ENCODE assay signal across 22 cellular contexts in genomic region chr12:50554651-50555050, GRCh38. TPM values are rescaled to one million over a fixed set of nuclear protein-coding genes. Genes with fewer than 3 reads are reported as not detected.
DNase-seq lines count a peak whose midpoint lies in the region; ATAC-seq lines count a peak whose summit lies in the region.
"Had no signal": no experiment of that assay in that cellular context is flagged by ENCODE, and none has a peak within 500 bp of the region (broad histone marks: within the 10 kb centered on the region; RNA-seq: fewer than 3 reads in every experiment).

No MANE protein-coding gene starts in this region.

- no peak overlapping the region for H3K27ac ChIP-seq in trophoblast cell (ENCODE audit: low read depth, low read length)
- H3K27ac ChIP-seq: BLaER1, HL-60 had no signal

- no peaks in the 10 kb centered on the region for H3K9me3 ChIP-seq in trophoblast cell (ENCODE audit: insufficient read depth, low read depth, low read length)

- H3K9ac ChIP-seq in trophoblast cell (ENCODE audit: low read length), result no peak overlapping the region
- H3K9ac ChIP-seq: BLaER1 had no signal

- H2BK5ac ChIP-seq in trophoblast cell (ENCODE audit: low read depth, low read length, poor library complexity), result no peak overlapping the region

- H3K4me1 ChIP-seq in trophoblast cell (ENCODE audit: control insufficient read depth in 1 of 2, insufficient read depth in 2 of 2, low read length in 2 of 2), result peaks cover 7% of the 10 kb centered on the region in 2 experiments
- H3K4me1 ChIP-seq: BLaER1 had no signal

- intact Hi-C loops in activated CD4-positive, alpha-beta memory T cell treated with anti-CD3 and anti-CD28 coated beads for 36 hours (cut with micrococcal nuclease), result loop anchor here (1.0 to 5.0 kb wide), 5 partner anchors 12 to 66 kb away; no protein-coding TSS in a partner anchor

- H3K14ac ChIP-seq in trophoblast cell (ENCODE audit: low read length), result no peak overlapping the region

- peaks cover 16% of the 10 kb centered on the region for H3K79me2 ChIP-seq in trophoblast cell (ENCODE audit: control insufficient read depth, insufficient read depth, low read length, poor library complexity)

- H2AK5ac ChIP-seq in trophoblast cell (ENCODE audit: low read length), result no peak overlapping the region

- H2AFZ ChIP-seq in trophoblast cell (ENCODE audit: insufficient read depth, low read length, poor library complexity), result no peak overlapping the region

- H4K8ac ChIP-seq in trophoblast cell (ENCODE audit: low read depth, low read length), result no peak overlapping the region

- peaks cover 2% of the 10 kb centered on the region for H3K79me1 ChIP-seq in trophoblast cell (ENCODE audit: low read length)

- peaks cover 60% of the 10 kb centered on the region for H3K4me1 Mint-ChIP-seq in activated CD4-positive, alpha-beta memory T cell treated with anti-CD3 and anti-CD28 coated beads for 36 hours (ENCODE audit: low read depth)
- H3K4me1 Mint-ChIP-seq in activated CD4-positive, alpha-beta memory T cell treated with anti-CD3 and anti-CD28 coated beads, Interleukin-2, amount 10 ng/mL, durations not matched to agents 7 days and 5 days, result peaks cover 14% of the 10 kb centered on the region
- H3K4me1 Mint-ChIP-seq in activated naive CD8-positive, alpha-beta T cell (ENCODE audit: low read depth), result peaks cover 63% of the 10 kb centered on the region

- H3K9me3 Mint-ChIP-seq in activated CD4-positive, alpha-beta memory T cell treated with anti-CD3 and anti-CD28 coated beads for 36 hours, result no peaks in the 10 kb centered on the region
- H3K9me3 Mint-ChIP-seq in activated CD4-positive, alpha-beta memory T cell treated with anti-CD3 and anti-CD28 coated beads, Interleukin-2, amount 10 ng/mL, durations not matched to agents 7 days and 5 days, result peaks cover 3% of the 10 kb centered on the region
- no peaks in the 10 kb centered on the region for H3K9me3 Mint-ChIP-seq in activated naive CD4-positive, alpha-beta T cell treated with anti-CD3 and anti-CD28 coated beads, Interleukin-2, amount 50 U/mL, for 72 hours
- no peaks in the 10 kb centered on the region for H3K9me3 Mint-ChIP-seq in activated naive CD8-positive, alpha-beta T cell (ENCODE audit: low read depth)
- H3K9me3 Mint-ChIP-seq: IgD-negative memory B cell had no signal

- H3K27me3 Mint-ChIP-seq in activated CD4-positive, alpha-beta memory T cell treated with anti-CD3 and anti-CD28 coated beads for 36 hours, result no peaks in the 10 kb centered on the region
- no peaks in the 10 kb centered on the region for H3K27me3 Mint-ChIP-seq in activated CD4-positive, alpha-beta memory T cell treated with anti-CD3 and anti-CD28 coated beads, Interleukin-2, amount 10 ng/mL, durations not matched to agents 7 days and 5 days
- H3K27me3 Mint-ChIP-seq in activated naive CD8-positive, alpha-beta T cell, result no peaks in the 10 kb centered on the region
- H3K27me3 Mint-ChIP-seq: CD4-positive, CD25-positive, alpha-beta regulatory T cell; IgD-negative memory B cell had no signal

- H2BK12ac ChIP-seq in trophoblast cell (ENCODE audit: low read length), result no peak overlapping the region

- H4K12ac ChIP-seq in trophoblast cell (ENCODE audit: low read depth, low read length), result no peak overlapping the region

- H3K27ac Mint-ChIP-seq in activated CD4-positive, alpha-beta memory T cell treated with anti-CD3 and anti-CD28 coated beads for 36 hours, result peak overlapping the region; percentile 61
- H3K27ac Mint-ChIP-seq in activated CD4-positive, alpha-beta memory T cell treated with anti-CD3 and anti-CD28 coated beads, Interleukin-2, amount 10 ng/mL, durations not matched to agents 7 days and 5 days, result no peak overlapping the region
- H3K27ac Mint-ChIP-seq in activated naive CD4-positive, alpha-beta T cell treated with anti-CD3 and anti-CD28 coated beads, Interleukin-2, amount 50 U/mL, for 72 hours, result peak overlapping the region; percentile 92 to 98
- H3K27ac Mint-ChIP-seq in activated naive CD8-positive, alpha-beta T cell, result peak overlapping the region; percentile 98

- H3K36me3 Mint-ChIP-seq in activated CD4-positive, alpha-beta memory T cell treated with anti-CD3 and anti-CD28 coated beads for 36 hours, result peaks cover 4% of the 10 kb centered on the region
- peaks cover 14% of the 10 kb centered on the region for H3K36me3 Mint-ChIP-seq in activated CD4-positive, alpha-beta memory T cell treated with anti-CD3 and anti-CD28 coated beads, Interleukin-2, amount 10 ng/mL, durations not matched to agents 7 days and 5 days (ENCODE audit: low read depth)
- H3K36me3 Mint-ChIP-seq in activated naive CD4-positive, alpha-beta T cell treated with anti-CD3 and anti-CD28 coated beads, Interleukin-2, amount 50 U/mL, for 72 hours, result peaks cover 8 to 39% of the 10 kb centered on the region in 2 donors
- H3K36me3 Mint-ChIP-seq in activated naive CD8-positive, alpha-beta T cell, result peaks cover 16% of the 10 kb centered on the region

- ATAC-seq in activated naive CD4-positive, alpha-beta T cell treated with anti-CD3 and anti-CD28 coated beads, Interleukin-2, amount 50 U/mL, for 72 hours, result no peak

- peak overlapping the region; percentile 47 for H3K4ac ChIP-seq in trophoblast cell (ENCODE audit: low read depth, low read length)

- H3K4me2 ChIP-seq in trophoblast cell (ENCODE audit: low read length), result no peak overlapping the region
- H3K4me2 ChIP-seq: BLaER1 had no signal

- CTCF ChIA-PET in activated CD4-positive, alpha-beta memory T cell treated with anti-CD3 and anti-CD28 coated beads for 36 hours (lab: Charles Lee), result interaction anchor here (1.7 kb wide), 1 partner anchor 84 kb away, joined by 5 read pairs; no protein-coding TSS in a partner anchor
- CTCF ChIA-PET in activated CD4-positive, alpha-beta memory T cell treated with anti-CD3 and anti-CD28 coated beads, Interleukin-2, amount 10 ng/mL, durations not matched to agents 7 days and 5 days (lab: Charles Lee), result no interaction called here

- no peaks in the 10 kb centered on the region for H3K27me3 ChIP-seq in trophoblast cell (ENCODE audit: insufficient read depth, low read length)
- H3K27me3 ChIP-seq: BLaER1 had no signal

- no peak overlapping the region for H4K91ac ChIP-seq in trophoblast cell (ENCODE audit: low read depth, low read length)

- H3K23ac ChIP-seq in trophoblast cell (ENCODE audit: low read length), result no peak overlapping the region

- H2BK120ac ChIP-seq in trophoblast cell (ENCODE audit: insufficient read depth, low read length, poor library complexity), result no peak overlapping the region

- DNase-seq in activated CD4-positive, alpha-beta memory T cell treated with anti-CD3 and anti-CD28 coated beads for 36 hours, result no peak
- no peak for DNase-seq in activated CD4-positive, alpha-beta memory T cell treated with anti-CD3 and anti-CD28 coated beads, Interleukin-2, amount 10 ng/mL, durations not matched to agents 7 days and 5 days
- no peak for DNase-seq in activated naive CD4-positive, alpha-beta T cell treated with anti-CD3 and anti-CD28 coated beads, Interleukin-2, amount 50 U/mL, for 72 hours (ENCODE audit: low spot score in 2 of 2)
- no peak for DNase-seq in activated naive CD4-positive, alpha-beta T cell treated with Interleukin-2 at 50 U/mL for 16 hours
- DNase-seq in trophoblast cell (peak; percentile 52 to 73), SW 1271 (lab: John Stamatoyannopoulos, UW) (no peak)
- no peak for DNase-seq in stimulated activated CD4-positive, alpha-beta T cell treated with anti-CD3 and anti-CD28 coated beads, Interleukin-15, amount 100 ng/mL, for 24 hours
- DNase-seq: CD4-positive, CD25-positive, alpha-beta regulatory T cell; DMS153; DND-41; NCI-H1048; NCI-H1417; NCI-H1694; NCI-H2029 treated with DMSO at 0.1 percent for 48 hours; NCI-H2227 treated with DMSO at 0.1 percent for 48 hours; NCI-H526 treated with DMSO at 0.1 percent for 48 hours; Right ventricle myocardium superior; RPMI8226 had no signal

- no peak overlapping the region for H3K4me3 Mint-ChIP-seq in activated CD4-positive, alpha-beta memory T cell treated with anti-CD3 and anti-CD28 coated beads for 36 hours
- no peak overlapping the region for H3K4me3 Mint-ChIP-seq in activated CD4-positive, alpha-beta memory T cell treated with anti-CD3 and anti-CD28 coated beads, Interleukin-2, amount 10 ng/mL, durations not matched to agents 7 days and 5 days
- no peak overlapping the region for H3K4me3 Mint-ChIP-seq in activated naive CD8-positive, alpha-beta T cell

- H3K4me3 ChIP-seq in trophoblast cell (ENCODE audit: low read depth, low read length), result no peak overlapping the region
- H3K4me3 ChIP-seq: BLaER1 had no signal

- no peak overlapping the region for H3K18ac ChIP-seq in trophoblast cell (ENCODE audit: low read length)

- POLR2A ChIA-PET in activated CD4-positive, alpha-beta memory T cell treated with anti-CD3 and anti-CD28 coated beads for 36 hours (lab: Charles Lee), result interaction anchor here (0.5 to 3.1 kb wide), 6 partner anchors 10 to 50 kb away, joined by 3 to 21 read pairs (median 5); partner anchors contain the start of gene DIP2B
- POLR2A ChIA-PET in activated CD4-positive, alpha-beta memory T cell treated with anti-CD3 and anti-CD28 coated beads, Interleukin-2, amount 10 ng/mL, durations not matched to agents 7 days and 5 days (lab: Charles Lee), result no interaction called here

- WGBS in trophoblast cell (ENCODE audit: extremely low coverage, insufficient coverage, insufficient read length), result no CpG with 5 or more reads among the region's 13 CpGs

- H3K36me3 ChIP-seq in trophoblast cell (ENCODE audit: control insufficient read depth in 1 of 2, insufficient read depth in 2 of 2, low read length in 2 of 2), result peaks cover 4 to 7% of the 10 kb centered on the region in 2 experiments

RNA-seq across cellular contexts. Expression of gene DIP2B, which starts 49.9 kb away (rescaled TPM):
- total RNA-seq in activated CD4-positive, alpha-beta memory T cell treated with anti-CD3 and anti-CD28 coated beads for 36 hours, result 10 to 100 TPM; 23.3 to 23.7 TPM
- 10 to 100 TPM; 20.3 to 22.9 TPM for total RNA-seq in activated CD4-positive, alpha-beta memory T cell treated with anti-CD3 and anti-CD28 coated beads, Interleukin-2, amount 10 ng/mL, durations not matched to agents 7 days and 5 days
- total RNA-seq in activated naive CD4-positive, alpha-beta T cell treated with anti-CD3 and anti-CD28 coated beads, Interleukin-2, amount 50 U/mL, for 72 hours, result 10 to 100 TPM; 33.8 to 39.9 TPM
- polyA plus RNA-seq in trophoblast cell (2013), result 33.2 and 33.7 TPM in 2 replicates

Comparison
In these comparisons a context has a peak if more than half of its experiments do, and no peak if none do; other contexts are left out.
1. DNase-seq: peak in trophoblast cell (2 of 2); none in activated CD4-positive, alpha-beta memory T cell treated with anti-CD3 and anti-CD28 coated beads for 36 hours (single experiment), activated CD4-positive, alpha-beta memory T cell treated with anti-CD3 and anti-CD28 coated beads, Interleukin-2, amount 10 ng/mL, durations not matched to agents 7 days and 5 days (single experiment), activated naive CD4-positive, alpha-beta T cell treated with anti-CD3 and anti-CD28 coated beads, Interleukin-2, amount 50 U/mL, for 72 hours (0 of 2), activated naive CD4-positive, alpha-beta T cell treated with Interleukin-2 at 50 U/mL for 16 hours (single experiment), SW 1271 (0 of 2) and stimulated activated CD4-positive, alpha-beta T cell treated with anti-CD3 and anti-CD28 coated beads, Interleukin-15, amount 100 ng/mL, for 24 hours (single experiment).